ENCODE assay signal across 8 cellular contexts in the genomic region with DNA sequence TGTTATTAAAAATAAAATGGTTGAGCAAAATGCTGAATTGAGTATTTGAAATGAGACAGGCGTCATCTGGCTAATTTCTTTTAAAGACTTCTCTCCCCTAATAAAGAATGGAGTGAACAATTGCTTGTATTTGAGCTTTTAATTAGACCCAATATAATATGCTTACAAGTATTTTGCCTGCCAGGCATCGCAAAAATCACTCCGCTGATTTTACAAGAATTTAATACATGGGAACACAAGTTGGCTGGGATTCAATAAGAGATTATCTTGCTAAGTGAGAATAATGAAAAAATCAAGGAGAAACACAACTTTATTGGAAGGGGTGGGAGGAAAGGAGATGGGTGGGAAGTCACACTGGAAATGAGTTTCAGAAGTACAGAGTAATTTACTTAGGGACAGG.
"Had no signal": no experiment of that assay in that cellular context is flagged by ENCODE, and none has a peak within 500 bp of the region (broad histone marks: within the 10 kb centered on the region; RNA-seq: fewer than 3 reads in every experiment).

No MANE protein-coding gene starts in this region.

- H3K36me3 ChIP-seq: HAP-1 had no signal

- H3K9me3 ChIP-seq: HAP-1 had no signal

- H3K4me3 ChIP-seq: GM23248, HAP-1, K562 had no signal

- ATAC-seq: HCT116, K562 had no signal

- H3K9ac ChIP-seq: GM23248 had no signal

- H3K4me1 ChIP-seq: HAP-1 had no signal

- DNase-seq: GOT3, H7, IMR-90, KG1 had no signal
